17 cellular contexts compared by ENCODE assay signal in the genomic region with DNA sequence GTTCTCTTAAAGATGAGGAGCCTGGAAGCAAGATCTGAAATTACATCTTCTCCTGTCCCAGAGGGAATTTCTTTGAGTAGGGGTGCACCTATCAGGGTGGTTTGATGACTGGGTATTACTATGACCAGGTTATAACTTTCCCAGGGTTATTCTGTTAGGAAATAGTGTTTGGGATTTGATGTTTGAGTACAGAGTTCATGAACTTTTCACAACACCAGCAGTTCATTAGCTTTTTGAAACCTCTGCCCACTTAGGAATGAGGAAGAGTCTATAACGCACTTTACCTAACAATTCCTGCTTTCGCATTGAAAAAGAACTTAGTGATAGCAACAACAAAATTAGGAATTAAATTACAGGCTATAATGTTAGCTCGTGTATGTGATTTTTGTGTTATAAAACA. TPM values are rescaled to one million over a fixed set of nuclear protein-coding genes. Genes with fewer than 3 reads are reported as not detected.
DNase-seq lines count a peak whose midpoint lies in the region; ATAC-seq, FAIRE-seq and TF ChIP-seq lines count a peak whose summit lies in the region.
"Had no signal": no experiment of that assay in that cellular context is flagged by ENCODE, and none has a peak within 500 bp of the region (broad histone marks: within the 10 kb centered on the region; RNA-seq: fewer than 3 reads in every experiment).

No MANE protein-coding gene starts in this region.

- no TSS peak for BruUV-seq in MCF 10A (replicated peaks; lab: Mats Ljungman, UMichigan)

- H3K4me1 ChIP-seq in A549 (no peaks in the 10 kb centered on the region), hepatocyte (ENCODE audit: insufficient read depth) (no peaks in the 10 kb centered on the region), right lobe of liver (peaks cover 0 to 13% (median 2%) of the 10 kb centered on the region in 4 donors)
- H3K4me1 ChIP-seq: BLaER1 had no signal

- no peaks in the 10 kb centered on the region for H3K36me3 ChIP-seq in hepatocyte (replicated peaks; ENCODE audit: insufficient read depth, low read depth)
- no peaks in the 10 kb centered on the region for H3K36me3 ChIP-seq in right lobe of liver

- H3K4me1 Mint-ChIP-seq in MCF 10A (ENCODE audit: insufficient read depth, unreplicated experiment), result no peaks in the 10 kb centered on the region
- H3K4me1 Mint-ChIP-seq: CD14-positive monocyte; CD4-positive, alpha-beta memory T cell; H9 had no signal

- H3K9me3 ChIP-seq in A549 (no peaks in the 10 kb centered on the region), hepatocyte (ENCODE audit: low read depth) (no peaks in the 10 kb centered on the region), right lobe of liver (no peaks in the 10 kb centered on the region)
- H3K9me3 ChIP-seq: BLaER1 had no signal

- ATAC-seq in A549 (no peak), right lobe of liver (peak; percentile 96 to 99 (median 96)), GM21360 (IDR thresholded peaks at IDR 0.05; ENCODE audit: unreplicated experiment) (no peak)
- ATAC-seq: K562 had no signal

- H3K27me3 Mint-ChIP-seq in MCF 10A (ENCODE audit: insufficient read depth, unreplicated experiment), result no peaks in the 10 kb centered on the region
- H3K27me3 Mint-ChIP-seq: CD4-positive, alpha-beta memory T cell had no signal

- TF ChIP-seq POLR2A in A549 (IDR thresholded peaks at IDR 0.05; ENCODE audit: low read length), result no peak
- TF ChIP-seq POLR2A in right lobe of liver (IDR thresholded peaks at IDR 0.05), result no peak

- peaks cover 6% of the 10 kb centered on the region for H3K36me3 Mint-ChIP-seq in MCF 10A (ENCODE audit: insufficient read depth, unreplicated experiment)

- no peaks in the 10 kb centered on the region for H3K9me3 Mint-ChIP-seq in MCF 10A (ENCODE audit: unreplicated experiment)
- H3K9me3 Mint-ChIP-seq: CD4-positive, alpha-beta memory T cell; H9 had no signal

- H3K27ac Mint-ChIP-seq in MCF 10A (ENCODE audit: low read depth, unreplicated experiment), result no peak overlapping the region
- H3K27ac Mint-ChIP-seq: CD4-positive, alpha-beta memory T cell; H9 had no signal

- H3K4me3 Mint-ChIP-seq in MCF 10A (ENCODE audit: unreplicated experiment), result no peak overlapping the region
- H3K4me3 Mint-ChIP-seq: CD14-positive monocyte; CD4-positive, alpha-beta memory T cell; H9 had no signal

- no peak overlapping the region for H2AFZ ChIP-seq in hepatocyte

- TF ChIP-seq CTCF in A549 (IDR thresholded peaks at IDR 0.05), result no peak
- TF ChIP-seq CTCF in hepatocyte (IDR thresholded peaks at IDR 0.05; ENCODE audit: poor library complexity), result no peak
- TF ChIP-seq CTCF in right lobe of liver (IDR thresholded peaks at IDR 0.05), result no peak
- no peak for TF ChIP-seq CTCF in MCF 10A (IDR thresholded peaks at IDR 0.05; ENCODE audit: unreplicated experiment)

- H3K9me2 ChIP-seq in hepatocyte (replicated peaks; ENCODE audit: insufficient read depth), result no peaks in the 10 kb centered on the region

- H3K4me2 ChIP-seq in A549, result no peak overlapping the region
- H3K4me2 ChIP-seq in hepatocyte, result peak overlapping the region; percentile 3
- H3K4me2 ChIP-seq: BLaER1 had no signal

- POLR2A ChIA-PET in A549 (lab: Yijun Ruan, JAX), result no interaction called here
- POLR2A ChIA-PET in MCF 10A (lab: Yijun Ruan, JAX), result no interaction called here

- FAIRE-seq in A549 (lab: Jason Lieb, UNC), result peak; percentile 65
- FAIRE-seq: K562 had no signal

- H3K27me3 ChIP-seq in hepatocyte, result no peaks in the 10 kb centered on the region
- H3K27me3 ChIP-seq in right lobe of liver, result no peaks in the 10 kb centered on the region
- H3K27me3 ChIP-seq: BLaER1 had no signal

- H3K4me3 ChIP-seq in A549, result no peak overlapping the region
- no peak overlapping the region for H3K4me3 ChIP-seq in hepatocyte
- H3K4me3 ChIP-seq in right lobe of liver, result no peak overlapping the region
- H3K4me3 ChIP-seq: BLaER1, K562 had no signal

- no peaks in the 10 kb centered on the region for H3K79me2 ChIP-seq in hepatocyte

- TF ChIP-seq EP300 in A549 (IDR thresholded peaks at IDR 0.05), result no peak

- H4K20me1 ChIP-seq in hepatocyte (ENCODE audit: insufficient read depth, poor library complexity, severe bottlenecking), result no peaks in the 10 kb centered on the region
- H4K20me1 ChIP-seq: BLaER1 had no signal

- DNase-seq in A549 (ENCODE audit: low read depth in 1 of 2, low spot score in 1 of 2) (no peak), HuH-7 (ENCODE audit: low spot score) (peak; percentile 18), hepatocyte (ENCODE audit: low spot score) (no peak), right lobe of liver (no peak), MCF 10A (ENCODE audit: unreplicated experiment) (no peak), NCI-H1092 (lab: John Stamatoyannopoulos, UW) (no peak)
- DNase-seq: CD4-positive, alpha-beta memory T cell; DMS79 treated with DMSO at 0.1 percent for 48 hours; GF-D8; GOT3; H9; IMR-90 had no signal

- intact Hi-C loops in right lobe of liver (cut with DNase I), result no loop called here
- intact Hi-C loops in MCF 10A (cut with micrococcal nuclease), result no loop called here

- H3K27ac ChIP-seq in A549 (no peak overlapping the region), hepatocyte (no peak overlapping the region), right lobe of liver (peak overlapping the region in 1 of 3 donors; percentile 57)
- H3K27ac ChIP-seq: 22Rv1, BLaER1 had no signal

- CTCF ChIA-PET in A549 (lab: Yijun Ruan, JAX) (no interaction called here), MCF 10A (lab: Yijun Ruan, JAX) (no interaction called here)

- TF ChIP-seq RAD21 in A549 (conservative IDR thresholded peaks at IDR 0.05 in 1 of 2, IDR thresholded peaks at IDR 0.05 in 1 of 2), result no peak

- 90% methylated on average over 3 of the region's 3 CpGs for WGBS in A549 (ENCODE audit: missing lambda C conversion rate)
- WGBS in hepatocyte (ENCODE audit: low lambda C conversion rate, missing lambda C conversion rate), result 73% methylated on average over 3 of the region's 3 CpGs
- WGBS in right lobe of liver (ENCODE audit: insufficient coverage, low coverage, low lambda C conversion rate, missing lambda C conversion rate), result 33% methylated on average over 3 of the region's 3 CpGs

TF ChIP-seq in A549, 52 proteins besides CTCF, POLR2A, EP300 and RAD21:
- TF ChIP-seq HOXB13 (CRISPR knock-in tag; IDR thresholded peaks at IDR 0.05; ENCODE audit: low read depth), result no peak
- no peak for TF ChIP-seq JUNB (IDR thresholded peaks at IDR 0.05)
- TF ChIP-seq NR3C1 (IDR thresholded peaks at IDR 0.05), result no peak
- TF ChIP-seq NPAS2 (CRISPR knock-in tag; IDR thresholded peaks at IDR 0.05; ENCODE audit: borderline replicate concordance), result no peak
- no peak for TF ChIP-seq CHD4 (IDR thresholded peaks at IDR 0.05; ENCODE audit: borderline replicate concordance)

RNA-seq across cellular contexts. Expression of a gene that starts 58.6 kb away (rescaled TPM):
- 12.2 and 13.5 TPM in 2 replicates for polyA plus RNA-seq in A549 (2011; rRNA removed)
- polyA plus RNA-seq in A549 (2012; cell fraction: cytosol; rRNA removed), result 4.2 and 5.4 TPM in 2 replicates
- 8.7 and 9.0 TPM in 2 replicates for polyA plus RNA-seq in A549 (2012; cell fraction: nucleus; rRNA removed)
- 5.2 to 6.0 TPM (median 5.4 TPM) in 3 replicates for polyA plus RNA-seq in A549 (2017; fragmentation: RNase III; extraction: RNeasy Plus Mini Kit Qiagen cat#74134 plus additional on column Dnase treatment)
- 31.6 and 33.1 TPM in 2 replicates for polyA minus RNA-seq in A549 (2011; rRNA and poly(A)+ RNA removed)
- 14.5 and 17.5 TPM in 2 replicates for total RNA-seq in hepatocyte
- 4.6 and 5.4 TPM in 2 replicates for polyA plus RNA-seq in hepatocyte
- total RNA-seq in right lobe of liver, result 1 to 10 TPM; 5.0 to 9.3 (median 6.0) TPM
- total RNA-seq in MCF 10A (2022), result 8.3 and 9.3 TPM in 2 replicates

Comparison
In these comparisons a context has a peak if more than half of its experiments do, and no peak if none do; other contexts are left out.
1. ATAC-seq: peak in right lobe of liver (4 of 4); none in A549 (0 of 2) and GM21360 (single experiment).